In genomic region chrX:136104936-136105335, GRCh38 we compare ENCODE assay signal across 29 cellular contexts.
"Had no signal": no experiment of that assay in that cellular context is flagged by ENCODE, and none has a peak within 500 bp of the region (broad histone marks: within the 10 kb centered on the region; RNA-seq: fewer than 3 reads in every experiment).

No MANE protein-coding gene starts in this region.

- H3K27me3 ChIP-seq: stomach, suprapubic skin, testis, thyroid gland, tibial artery, tibial nerve, transverse colon, upper lobe of left lung, upper lobe of right lung, uterus, vagina had no signal

- H3K4me3 Mint-ChIP-seq: stimulated activated effector memory CD8-positive, alpha-beta T cell treated with anti-CD3 and anti-CD28 coated beads, Interleukin-12 subunit alpha, Interleukin-12 subunit beta, amount 100 ng/mL, for 72 hours; stimulated activated memory B cell treated with anti-CD40 and anti-IgM and Interleukin-4, amounts not matched to agents 10 μg/mL and 1 μg/mL and 100 μg/mL, for 72 hours; stimulated activated naive B cell treated with anti-CD40 and anti-IgM and Interleukin-4, amounts not matched to agents 10 μg/mL and 1 μg/mL and 100 μg/mL, for 72 hours; stimulated activated naive CD8-positive, alpha-beta T cell treated with anti-CD3 and anti-CD28 coated beads, Interleukin-15, amount 100 ng/mL, for 72 hours; stimulated activated naive CD8-positive, alpha-beta T cell treated with anti-CD3 and anti-CD28 coated beads, Interleukin-15, Interleukin-2, amounts not matched to agents 100 ng/mL and 50 ng/mL, for 24 hours; type B pancreatic cell had no signal

- H3K27me3 Mint-ChIP-seq: stimulated activated naive CD8-positive, alpha-beta T cell treated with anti-CD3 and anti-CD28 coated beads, Interleukin-15, amount 100 ng/mL, for 72 hours; stimulated activated naive CD8-positive, alpha-beta T cell treated with anti-CD3 and anti-CD28 coated beads, Interleukin-15, Interleukin-2, amounts not matched to agents 100 ng/mL and 50 ng/mL, for 24 hours; type B pancreatic cell had no signal

- H3K9me3 Mint-ChIP-seq: stimulated activated effector memory CD8-positive, alpha-beta T cell treated with anti-CD3 and anti-CD28 coated beads, Interleukin-12 subunit alpha, Interleukin-12 subunit beta, amount 100 ng/mL, for 72 hours; stimulated activated memory B cell treated with anti-CD40 and anti-IgM and Interleukin-4, amounts not matched to agents 10 μg/mL and 1 μg/mL and 100 μg/mL, for 72 hours; stimulated activated naive B cell treated with anti-CD40 and anti-IgM and Interleukin-4, amounts not matched to agents 10 μg/mL and 1 μg/mL and 100 μg/mL, for 72 hours; stimulated activated naive CD8-positive, alpha-beta T cell treated with anti-CD3 and anti-CD28 coated beads, Interleukin-15, amount 100 ng/mL, for 72 hours; stimulated activated naive CD8-positive, alpha-beta T cell treated with anti-CD3 and anti-CD28 coated beads, Interleukin-15, Interleukin-2, amounts not matched to agents 100 ng/mL and 50 ng/mL, for 24 hours; type B pancreatic cell had no signal

- ATAC-seq: stimulated activated effector memory CD8-positive, alpha-beta T cell treated with anti-CD3 and anti-CD28 coated beads, Interleukin-12 subunit alpha, Interleukin-12 subunit beta, amount 100 ng/mL, for 72 hours; stimulated activated memory B cell treated with anti-CD40 and anti-IgM and Interleukin-4, amounts not matched to agents 10 μg/mL and 1 μg/mL and 100 μg/mL, for 72 hours; stimulated activated naive B cell treated with anti-CD40 and anti-IgM and Interleukin-4, amounts not matched to agents 10 μg/mL and 1 μg/mL and 100 μg/mL, for 72 hours; stimulated activated naive CD8-positive, alpha-beta T cell treated with anti-CD3 and anti-CD28 coated beads, Interleukin-15, amount 100 ng/mL, for 72 hours; stimulated activated naive CD8-positive, alpha-beta T cell treated with anti-CD3 and anti-CD28 coated beads, Interleukin-15, Interleukin-2, amounts not matched to agents 100 U/mL and 50 U/mL, for 24 hours; upper lobe of right lung had no signal

- H3K27ac Mint-ChIP-seq: stimulated activated effector memory CD8-positive, alpha-beta T cell treated with anti-CD3 and anti-CD28 coated beads, Interleukin-12 subunit alpha, Interleukin-12 subunit beta, amount 100 ng/mL, for 72 hours; stimulated activated memory B cell treated with anti-CD40 and anti-IgM and Interleukin-4, amounts not matched to agents 10 μg/mL and 1 μg/mL and 100 μg/mL, for 72 hours; stimulated activated naive B cell treated with anti-CD40 and anti-IgM and Interleukin-4, amounts not matched to agents 10 μg/mL and 1 μg/mL and 100 μg/mL, for 72 hours; stimulated activated naive CD8-positive, alpha-beta T cell treated with anti-CD3 and anti-CD28 coated beads, Interleukin-15, amount 100 ng/mL, for 72 hours; stimulated activated naive CD8-positive, alpha-beta T cell treated with anti-CD3 and anti-CD28 coated beads, Interleukin-15, Interleukin-2, amounts not matched to agents 100 ng/mL and 50 ng/mL, for 24 hours; type B pancreatic cell had no signal

- H3K36me3 ChIP-seq: stomach, suprapubic skin, thoracic aorta, thyroid gland, tibial artery, tibial nerve, transverse colon, upper lobe of left lung, upper lobe of right lung, uterus, vagina had no signal

- FAIRE-seq: urothelium cell line had no signal

- H3K4me3 ChIP-seq: stomach, suprapubic skin, testis, thoracic aorta, thyroid gland, tibial artery, tibial nerve, transverse colon, upper lobe of left lung, upper lobe of right lung, uterus, vagina had no signal

- H3K36me3 Mint-ChIP-seq: stimulated activated effector memory CD8-positive, alpha-beta T cell treated with anti-CD3 and anti-CD28 coated beads, Interleukin-12 subunit alpha, Interleukin-12 subunit beta, amount 100 ng/mL, for 72 hours; stimulated activated memory B cell treated with anti-CD40 and anti-IgM and Interleukin-4, amounts not matched to agents 10 μg/mL and 1 μg/mL and 100 μg/mL, for 72 hours; stimulated activated naive B cell treated with anti-CD40 and anti-IgM and Interleukin-4, amounts not matched to agents 10 μg/mL and 1 μg/mL and 100 μg/mL, for 72 hours; type B pancreatic cell had no signal

- H3K4me1 Mint-ChIP-seq: stimulated activated effector memory CD8-positive, alpha-beta T cell treated with anti-CD3 and anti-CD28 coated beads, Interleukin-12 subunit alpha, Interleukin-12 subunit beta, amount 100 ng/mL, for 72 hours; stimulated activated memory B cell treated with anti-CD40 and anti-IgM and Interleukin-4, amounts not matched to agents 10 μg/mL and 1 μg/mL and 100 μg/mL, for 72 hours; stimulated activated naive B cell treated with anti-CD40 and anti-IgM and Interleukin-4, amounts not matched to agents 10 μg/mL and 1 μg/mL and 100 μg/mL, for 72 hours; stimulated activated naive CD8-positive, alpha-beta T cell treated with anti-CD3 and anti-CD28 coated beads, Interleukin-15, amount 100 ng/mL, for 72 hours had no signal

- H3K9me3 ChIP-seq: stomach, suprapubic skin, testis, thoracic aorta, thyroid gland, tibial artery, tibial nerve, transverse colon, upper lobe of left lung, upper lobe of right lung, uterus, vagina had no signal

- H3K27ac ChIP-seq: stomach, suprapubic skin, testis, thoracic aorta, thyroid gland, tibial artery, tibial nerve, transverse colon, upper lobe of left lung, upper lobe of right lung, uterus, vagina had no signal

- H3K4me1 ChIP-seq: stomach, suprapubic skin, testis, thyroid gland, tibial artery, tibial nerve, transverse colon, upper lobe of left lung, upper lobe of right lung, uterus, vagina had no signal

- DNase-seq: stimulated activated CD4-positive, alpha-beta T cell treated with anti-CD3 and anti-CD28 coated beads, Interleukin-2, amount 100 ng/mL, for 48 hours; stimulated activated CD4-positive, alpha-beta T cell treated with anti-CD3 and anti-CD28 coated beads, Interleukin-4, amount 100 ng/mL, for 1 hour; stimulated activated CD4-positive, alpha-beta T cell treated with anti-CD3 and anti-CD28 coated beads, Interleukin-4, amount 100 ng/mL, for 24 hours; stimulated activated CD4-positive, alpha-beta T cell treated with anti-CD3 and anti-CD28 coated beads, Interleukin-4, amount 100 ng/mL, for 4 hours; stimulated activated CD8-positive, alpha-beta memory T cell treated with anti-CD3 and anti-CD28 coated beads, Interleukin-4, amount 100 ng/mL, for 48 hours; stimulated activated naive B cell treated with anti-CD40 and anti-IgM and Interleukin-4, amounts not matched to agents 10 μg/mL and 1 μg/mL and 100 μg/mL, for 72 hours; stimulated activated naive CD4-positive, alpha-beta T cell; stimulated activated naive CD4-positive, alpha-beta T cell treated with Interleukin-2 at 50 U/mL for 16 hours; stimulated activated naive CD8-positive, alpha-beta T cell treated with anti-CD3 and anti-CD28 coated beads, Interleukin-15, amount 100 ng/mL, for 72 hours; stimulated activated naive CD8-positive, alpha-beta T cell treated with anti-CD3 and anti-CD28 coated beads, Interleukin-15, Interleukin-2, amounts not matched to agents 100 U/mL and 50 U/mL, for 24 hours; stomach; substantia nigra; testis; thyroid gland; tibial artery; transverse colon; trophoblast cell; upper lobe of left lung; upper lobe of right lung; uterus had no signal
